Comparison of ENCODE assay signal across 13 cellular contexts in genomic region chr15:90006217-90007088, GRCh38. TPM values are rescaled to one million over a fixed set of nuclear protein-coding genes. Genes with fewer than 3 reads are reported as not detected.
DNase-seq lines count a peak whose midpoint lies in the region; ATAC-seq, FAIRE-seq and TF ChIP-seq lines count a peak whose summit lies in the region.
"Had no signal": no experiment of that assay in that cellular context is flagged by ENCODE, and none has a peak within 500 bp of the region (broad histone marks: within the 10 kb centered on the region; RNA-seq: fewer than 3 reads in every experiment).

No MANE protein-coding gene starts in this region.

- no peak for TF ChIP-seq EP300 in gastroesophageal sphincter (IDR thresholded peaks at IDR 0.05)

- 81 to 82% methylated on average over 4 of the region's 4 CpGs for WGBS in gastroesophageal sphincter (ENCODE audit: low coverage in 1 of 2), 2 donors

- CTCF ChIA-PET in activated naive CD4-positive, alpha-beta T cell treated with anti-CD3 and anti-CD28 coated beads for 36 hours (lab: Charles Lee) = interaction anchor here (0.6 kb wide), 1 partner anchor 65 kb away, joined by 5 read pairs; no protein-coding TSS in a partner anchor
- CTCF ChIA-PET in RWPE1 (lab: Yijun Ruan, JAX) = no interaction called here

- no peak for TF ChIP-seq POLR2A in gastroesophageal sphincter (IDR thresholded peaks at IDR 0.05)

- H3K4me1 ChIP-seq in gastroesophageal sphincter = peaks cover 0 to 56% (median 23%) of the 10 kb centered on the region in 3 donors
- H3K4me1 ChIP-seq: SJCRH30 had no signal

- H3K36me3 Mint-ChIP-seq in activated naive CD4-positive, alpha-beta T cell treated with anti-CD3 and anti-CD28 coated beads for 36 hours (ENCODE audit: low read depth) = peaks cover 5% of the 10 kb centered on the region
- peaks cover 21% of the 10 kb centered on the region for H3K36me3 Mint-ChIP-seq in stimulated activated memory B cell treated with anti-CD40 and anti-IgM and Interleukin-4, amounts not matched to agents 10 μg/mL and 1 μg/mL and 100 μg/mL, for 72 hours

- peaks cover 1% of the 10 kb centered on the region for H3K9me3 Mint-ChIP-seq in activated naive CD4-positive, alpha-beta T cell treated with anti-CD3 and anti-CD28 coated beads for 36 hours
- no peaks in the 10 kb centered on the region for H3K9me3 Mint-ChIP-seq in stimulated activated memory B cell treated with anti-CD40 and anti-IgM and Interleukin-4, amounts not matched to agents 10 μg/mL and 1 μg/mL and 100 μg/mL, for 72 hours

- H3K9me3 ChIP-seq in gastroesophageal sphincter = peaks cover 0 to 4% (median 0%) of the 10 kb centered on the region in 3 donors
- H3K9me3 ChIP-seq: SJCRH30 had no signal

- no peak for ATAC-seq in gastroesophageal sphincter
- no peak for ATAC-seq in stimulated activated memory B cell treated with anti-CD40 and anti-IgM and Interleukin-4, amounts not matched to agents 10 μg/mL and 1 μg/mL and 100 μg/mL, for 72 hours

- H3K36me3 ChIP-seq in gastroesophageal sphincter = peaks cover 0 to 9% of the 10 kb centered on the region in 2 donors
- H3K36me3 ChIP-seq: SJCRH30 had no signal

- no peaks in the 10 kb centered on the region for H3K27me3 ChIP-seq in gastroesophageal sphincter
- H3K27me3 ChIP-seq: SJCRH30 had no signal

- no peak overlapping the region for H3K27ac Mint-ChIP-seq in activated naive CD4-positive, alpha-beta T cell treated with anti-CD3 and anti-CD28 coated beads for 36 hours
- H3K27ac Mint-ChIP-seq in stimulated activated memory B cell treated with anti-CD40 and anti-IgM and Interleukin-4, amounts not matched to agents 10 μg/mL and 1 μg/mL and 100 μg/mL, for 72 hours = peak overlapping the region; percentile 19

- no peak overlapping the region for H3K4me3 Mint-ChIP-seq in activated naive CD4-positive, alpha-beta T cell treated with anti-CD3 and anti-CD28 coated beads for 36 hours
- no peak overlapping the region for H3K4me3 Mint-ChIP-seq in stimulated activated memory B cell treated with anti-CD40 and anti-IgM and Interleukin-4, amounts not matched to agents 10 μg/mL and 1 μg/mL and 100 μg/mL, for 72 hours

- TF ChIP-seq CTCF in RWPE1 (conservative IDR thresholded peaks at IDR 0.05; ENCODE audit: low read depth) = no peak
- TF ChIP-seq CTCF in gastroesophageal sphincter (IDR thresholded peaks at IDR 0.05) = no peak

- intact Hi-C loops in activated naive CD4-positive, alpha-beta T cell treated with anti-CD3 and anti-CD28 coated beads for 36 hours (cut with micrococcal nuclease) = loop anchor here (10.0 kb wide), 1 partner anchor 1382 kb away; the partner anchor contains the start of gene AEN

- peaks cover 69% of the 10 kb centered on the region for H3K4me1 Mint-ChIP-seq in activated naive CD4-positive, alpha-beta T cell treated with anti-CD3 and anti-CD28 coated beads for 36 hours (ENCODE audit: low read depth)
- H3K4me1 Mint-ChIP-seq in stimulated activated memory B cell treated with anti-CD40 and anti-IgM and Interleukin-4, amounts not matched to agents 10 μg/mL and 1 μg/mL and 100 μg/mL, for 72 hours = peaks cover 60% of the 10 kb centered on the region

- DNase-seq in activated naive CD4-positive, alpha-beta T cell treated with anti-CD3 and anti-CD28 coated beads for 36 hours = peak; percentile 58
- DNase-seq in activated naive CD4-positive, alpha-beta T cell treated with anti-CD3 and anti-CD28 coated beads, Interleukin-2, amount 50 U/mL, for 16 hours = no peak
- DNase-seq in RWPE1 (ENCODE audit: low spot score) = no peak
- no peak for DNase-seq in NK-92 (lab: John Stamatoyannopoulos, UW; ENCODE audit: unreplicated experiment)
- no peak for DNase-seq in DMS114 treated with DMSO at 0.1 percent for 48 hours (lab: John Stamatoyannopoulos, UW; ENCODE audit: unreplicated experiment)
- no peak for DNase-seq in RCC 7860 (ENCODE audit: low spot score)
- DNase-seq: AML-193; NCI-H2171; SJCRH30; stimulated activated CD4-positive, alpha-beta T cell treated with anti-CD3 and anti-CD28 coated beads, Interleukin-2, amount 100 ng/mL, for 24 hours had no signal

- POLR2A ChIA-PET in RWPE1 (lab: Yijun Ruan, JAX; ENCODE audit: low non-redundant PET) = interaction anchor here (0.5 kb wide), 1 partner anchor 24 kb away, joined by 3 read pairs; no protein-coding TSS in a partner anchor

- no peaks in the 10 kb centered on the region for H3K27me3 Mint-ChIP-seq in activated naive CD4-positive, alpha-beta T cell treated with anti-CD3 and anti-CD28 coated beads for 36 hours (ENCODE audit: low read depth)
- no peaks in the 10 kb centered on the region for H3K27me3 Mint-ChIP-seq in stimulated activated memory B cell treated with anti-CD40 and anti-IgM and Interleukin-4, amounts not matched to agents 10 μg/mL and 1 μg/mL and 100 μg/mL, for 72 hours

- H3K27ac ChIP-seq in RWPE1 = peak overlapping the region; percentile 97
- peak overlapping the region in 3 of 4 donors; percentile 15 to 91 (median 90) for H3K27ac ChIP-seq in gastroesophageal sphincter
- H3K27ac ChIP-seq: SJCRH30 had no signal

- no peak for FAIRE-seq in RCC 7860 (lab: Jason Lieb, UNC)
- FAIRE-seq: endometrium had no signal

- H3K4me3 ChIP-seq in gastroesophageal sphincter = no peak overlapping the region
- H3K4me3 ChIP-seq: SJCRH30 had no signal

RNA-seq across cellular contexts. Expression of gene ZNF710, which starts 5.3 kb away (rescaled TPM):
- total RNA-seq in activated naive CD4-positive, alpha-beta T cell treated with anti-CD3 and anti-CD28 coated beads for 36 hours = 10 to 100 TPM; 17.3 to 19.8 TPM
- 10 to 100 TPM in 3 of 4 donors, 1 to 10 TPM in 1; 7.3 to 13.2 (median 11.4) TPM for total RNA-seq in gastroesophageal sphincter
